19 cellular contexts compared by ENCODE assay signal in the genomic region with DNA sequence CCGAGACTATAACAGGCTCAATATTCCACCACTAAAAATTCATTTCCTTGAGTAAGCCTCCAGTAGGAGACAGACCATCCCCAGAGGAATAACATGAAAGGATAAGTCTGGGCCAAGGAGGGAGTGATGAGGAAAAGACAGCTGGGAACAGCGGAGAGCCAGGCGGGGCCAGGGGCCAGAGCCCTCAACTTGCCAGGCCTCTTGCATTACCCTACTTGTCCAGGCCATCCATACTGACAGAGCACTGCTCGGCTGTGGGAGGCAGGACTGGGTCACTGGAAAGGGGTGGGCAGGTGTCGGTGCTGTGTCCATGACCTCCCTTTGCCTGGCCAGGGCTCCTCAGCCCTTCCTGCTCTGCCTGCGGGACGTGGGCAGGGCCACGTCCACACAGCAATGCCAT. TPM values are rescaled to one million over a fixed set of nuclear protein-coding genes. Genes with fewer than 3 reads are reported as not detected.
"Had no signal": no experiment of that assay in that cellular context is flagged by ENCODE, and none has a peak within 500 bp of the region (broad histone marks: within the 10 kb centered on the region; RNA-seq: fewer than 3 reads in every experiment).

No MANE protein-coding gene starts in this region.

- H3K27ac ChIP-seq: hepatocyte, VCaP had no signal

- H3K27me3 ChIP-seq: hepatocyte had no signal

- H3K79me2 ChIP-seq: hepatocyte had no signal

- ATAC-seq: stimulated activated memory B cell treated with anti-CD40 and anti-IgM and Interleukin-4, amounts not matched to agents 10 μg/mL and 1 μg/mL and 100 μg/mL, for 72 hours had no signal

- H3K4me3 ChIP-seq: hepatocyte had no signal

- H3K4me2 ChIP-seq: hepatocyte had no signal

- H2AFZ ChIP-seq: hepatocyte had no signal

- DNase-seq: activated CD4-positive, alpha-beta memory T cell treated with anti-CD3 and anti-CD28 coated beads, Interleukin-2, amount 10 ng/mL, durations not matched to agents 7 days and 5 days; activated CD4-positive, alpha-beta T cell treated with anti-CD3 and anti-CD28 coated beads for 4 hours; activated gamma-delta T cell treated with Interleukin-2 at 50 U/mL for 16 hours; activated T-cell treated with anti-CD3 and anti-CD28 coated beads, Interleukin-2, amount 50 U/mL, for 48 hours; stimulated activated CD4-positive, alpha-beta T cell treated with anti-CD3 and anti-CD28 coated beads, Interleukin-12 subunit alpha, Interleukin-12 subunit beta, amount 100 ng/mL, for 4 hours; stimulated activated CD4-positive, alpha-beta T cell treated with anti-CD3 and anti-CD28 coated beads, Interleukin-2, amount 100 ng/mL, for 24 hours had no signal

- FAIRE-seq: kidney, urothelium cell line had no signal

RNA-seq across cellular contexts. Expression of gene FAIM2, which starts 8.6 kb away (rescaled TPM):
- total RNA-seq: dermis microvascular lymphatic vessel endothelial cell, epithelial cell of proximal tubule, pulmonary artery endothelial cell had no signal

RNA-seq across cellular contexts. Expression of gene AQP2, which starts 38.2 kb away (rescaled TPM):
- total RNA-seq: activated CD4-positive, alpha-beta memory T cell treated with anti-CD3 and anti-CD28 coated beads, Interleukin-2, amount 10 ng/mL, durations not matched to agents 7 days and 5 days; activated naive CD8-positive, alpha-beta T cell treated with anti-CD3 and anti-CD28 coated beads, Interleukin-2, amount 10 ng/mL, durations not matched to agents 7 days and 5 days; dermis microvascular lymphatic vessel endothelial cell; epithelial cell of proximal tubule; liver; mesenteric fat pad; omental fat pad; pulmonary artery endothelial cell; T-helper 1 cell treated with Interleukin-12 subunit alpha and Interleukin-12 subunit beta and Interleukin-4 antibody, amounts not matched to agents 30 ng/mL and 1 ng/mL, for 36 hours had no signal
- polyA plus RNA-seq: liver had no signal

RNA-seq across cellular contexts. Expression of gene AQP5, which starts 49.3 kb away (rescaled TPM):
- total RNA-seq: activated CD4-positive, alpha-beta memory T cell treated with anti-CD3 and anti-CD28 coated beads, Interleukin-2, amount 10 ng/mL, durations not matched to agents 7 days and 5 days; activated naive CD8-positive, alpha-beta T cell treated with anti-CD3 and anti-CD28 coated beads, Interleukin-2, amount 10 ng/mL, durations not matched to agents 7 days and 5 days; epithelial cell of proximal tubule; liver; mesenteric fat pad; omental fat pad; T-helper 1 cell treated with Interleukin-12 subunit alpha and Interleukin-12 subunit beta and Interleukin-4 antibody, amounts not matched to agents 30 ng/mL and 1 ng/mL, for 36 hours had no signal
- polyA plus RNA-seq: liver had no signal
